ENCODE assay signal across 1 cellular context in the genomic region with DNA sequence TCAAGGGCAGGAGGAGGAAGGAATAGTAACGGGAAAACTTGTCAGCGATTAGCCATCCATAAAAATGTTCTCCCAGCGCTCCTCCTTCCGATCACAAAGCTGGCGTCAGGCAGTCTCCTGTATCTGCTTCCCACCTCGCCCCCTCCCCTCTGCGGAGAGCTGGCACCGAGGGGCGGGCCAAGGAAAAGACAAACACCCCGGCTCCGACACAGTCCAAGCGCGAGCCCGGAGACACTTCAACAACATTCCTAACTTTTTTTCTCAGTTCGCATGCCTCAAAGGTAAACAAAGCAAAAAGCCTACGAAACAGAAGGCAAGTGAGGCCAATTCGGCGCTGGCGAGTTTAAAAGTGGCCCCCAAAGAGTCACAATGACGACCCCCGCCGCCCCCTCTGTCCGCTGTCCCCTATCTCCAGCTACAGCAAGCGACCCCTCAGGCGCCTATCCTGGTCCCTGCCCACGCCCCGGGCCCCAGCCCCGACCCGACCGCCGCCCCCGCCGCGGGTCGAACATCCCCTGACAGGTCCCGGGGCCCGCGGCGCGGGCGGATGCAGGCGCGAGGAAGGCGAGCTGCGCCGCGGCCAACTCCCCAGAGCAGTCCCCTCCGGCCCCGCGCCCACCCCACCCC.
TF ChIP-seq lines count a peak whose summit lies in the region.

No MANE protein-coding gene starts in this region.

TF ChIP-seq in HepG2, 621 proteins besides CTCF, POLR2A, EP300 and RAD21 (continued from another document and continues in another):
- TF ChIP-seq PATZ1 (CRISPR knock-in tag; IDR thresholded peaks at IDR 0.05) (peak; percentile 53; the same call in 1 of the 2 replicates), RBM39 (IDR thresholded peaks at IDR 0.05; ENCODE audit: low read depth, low read length, poor library complexity, severe bottlenecking) (no peak), ZNF567 (CRISPR knock-in tag; IDR thresholded peaks at IDR 0.05; ENCODE audit: borderline replicate concordance) (no peak), ZNF20 (CRISPR knock-in tag; IDR thresholded peaks at IDR 0.05) (no peak), ZFP91 (CRISPR knock-in tag; IDR thresholded peaks at IDR 0.05; ENCODE audit: borderline replicate concordance) (no peak), ZNF143 (CRISPR knock-in tag; IDR thresholded peaks at IDR 0.05) (no peak), KAT7 (CRISPR knock-in tag; IDR thresholded peaks at IDR 0.05; ENCODE audit: borderline replicate concordance) (no peak), CAMTA2 (CRISPR knock-in tag; IDR thresholded peaks at IDR 0.05; ENCODE audit: borderline replicate concordance) (no peak), ZBTB3 (CRISPR knock-in tag; IDR thresholded peaks at IDR 0.05; ENCODE audit: borderline replicate concordance, low read depth) (no peak), DMTF1 (CRISPR knock-in tag; IDR thresholded peaks at IDR 0.05) (no peak), ZMYM3 (CRISPR knock-in tag; IDR thresholded peaks at IDR 0.05) (no peak), IRX3 (CRISPR knock-in tag; IDR thresholded peaks at IDR 0.05; ENCODE audit: borderline replicate concordance, low read depth) (no peak), SATB2 (CRISPR knock-in tag; IDR thresholded peaks at IDR 0.05) (no peak), ZSCAN29 (CRISPR knock-in tag; conservative IDR thresholded peaks at IDR 0.05) (no peak), ZFP36 (IDR thresholded peaks at IDR 0.05; ENCODE audit: borderline replicate concordance, low read depth, low read length, partially characterized antibody) (no peak), DBP (CRISPR knock-in tag; IDR thresholded peaks at IDR 0.05; ENCODE audit: not compliant biosample characterization) (no peak), NFE2 (CRISPR knock-in tag; IDR thresholded peaks at IDR 0.05) (no peak), TCF7L2 (IDR thresholded peaks at IDR 0.05; ENCODE audit: low read depth, low read length) (no peak), GMEB1 (CRISPR knock-in tag; IDR thresholded peaks at IDR 0.05; ENCODE audit: borderline replicate concordance) (no peak), HMG20A (CRISPR knock-in tag; IDR thresholded peaks at IDR 0.05; ENCODE audit: borderline replicate concordance) (no peak), NFKB2 (CRISPR knock-in tag; IDR thresholded peaks at IDR 0.05; ENCODE audit: borderline replicate concordance) (no peak; the same call in 1 of the 2 replicates), ZNF790 (CRISPR knock-in tag; IDR thresholded peaks at IDR 0.05; ENCODE audit: borderline replicate concordance) (no peak), SRSF1 (optimal IDR thresholded peaks at IDR 0.05; ENCODE audit: low read depth, low read length) (no peak), ZNF556 (CRISPR knock-in tag; IDR thresholded peaks at IDR 0.05; ENCODE audit: borderline replicate concordance) (no peak), NCOA2 (CRISPR knock-in tag; IDR thresholded peaks at IDR 0.05) (no peak), MAFF (IDR thresholded peaks at IDR 0.05; ENCODE audit: low read depth, low read length) (no peak), ZNF484 (CRISPR knock-in tag; IDR thresholded peaks at IDR 0.05; ENCODE audit: borderline replicate concordance, low read depth) (no peak), E2F2 (CRISPR knock-in tag; IDR thresholded peaks at IDR 0.05; ENCODE audit: borderline replicate concordance) (no peak), SP4 (CRISPR knock-in tag; IDR thresholded peaks at IDR 0.05) (peak; percentile 19; the same call in 1 of the 2 replicates), TOE1 (CRISPR knock-in tag; IDR thresholded peaks at IDR 0.05) (no peak), KDM5B (CRISPR knock-in tag; IDR thresholded peaks at IDR 0.05; ENCODE audit: borderline replicate concordance) (peak; percentile 22; the same call in 1 of the 2 replicates)
- TF ChIP-seq, protein P1, sequence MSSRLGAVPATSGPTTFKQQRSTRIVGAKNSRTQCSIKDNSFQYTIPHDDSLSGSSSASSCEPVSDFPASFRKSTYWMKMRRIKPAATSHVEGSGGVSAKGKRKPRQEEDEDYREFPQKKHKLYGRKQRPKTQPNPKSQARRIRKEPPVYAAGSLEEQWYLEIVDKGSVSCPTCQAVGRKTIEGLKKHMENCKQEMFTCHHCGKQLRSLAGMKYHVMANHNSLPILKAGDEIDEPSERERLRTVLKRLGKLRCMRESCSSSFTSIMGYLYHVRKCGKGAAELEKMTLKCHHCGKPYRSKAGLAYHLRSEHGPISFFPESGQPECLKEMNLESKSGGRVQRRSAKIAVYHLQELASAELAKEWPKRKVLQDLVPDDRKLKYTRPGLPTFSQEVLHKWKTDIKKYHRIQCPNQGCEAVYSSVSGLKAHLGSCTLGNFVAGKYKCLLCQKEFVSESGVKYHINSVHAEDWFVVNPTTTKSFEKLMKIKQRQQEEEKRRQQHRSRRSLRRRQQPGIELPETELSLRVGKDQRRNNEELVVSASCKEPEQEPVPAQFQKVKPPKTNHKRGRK (CRISPR knock-in tag; IDR thresholded peaks at IDR 0.05): no peak
- TF ChIP-seq, protein P2, sequence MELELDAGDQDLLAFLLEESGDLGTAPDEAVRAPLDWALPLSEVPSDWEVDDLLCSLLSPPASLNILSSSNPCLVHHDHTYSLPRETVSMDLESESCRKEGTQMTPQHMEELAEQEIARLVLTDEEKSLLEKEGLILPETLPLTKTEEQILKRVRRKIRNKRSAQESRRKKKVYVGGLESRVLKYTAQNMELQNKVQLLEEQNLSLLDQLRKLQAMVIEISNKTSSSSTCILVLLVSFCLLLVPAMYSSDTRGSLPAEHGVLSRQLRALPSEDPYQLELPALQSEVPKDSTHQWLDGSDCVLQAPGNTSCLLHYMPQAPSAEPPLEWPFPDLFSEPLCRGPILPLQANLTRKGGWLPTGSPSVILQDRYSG (CRISPR knock-in tag; IDR thresholded peaks at IDR 0.05): no peak
- TF ChIP-seq, protein P3, sequence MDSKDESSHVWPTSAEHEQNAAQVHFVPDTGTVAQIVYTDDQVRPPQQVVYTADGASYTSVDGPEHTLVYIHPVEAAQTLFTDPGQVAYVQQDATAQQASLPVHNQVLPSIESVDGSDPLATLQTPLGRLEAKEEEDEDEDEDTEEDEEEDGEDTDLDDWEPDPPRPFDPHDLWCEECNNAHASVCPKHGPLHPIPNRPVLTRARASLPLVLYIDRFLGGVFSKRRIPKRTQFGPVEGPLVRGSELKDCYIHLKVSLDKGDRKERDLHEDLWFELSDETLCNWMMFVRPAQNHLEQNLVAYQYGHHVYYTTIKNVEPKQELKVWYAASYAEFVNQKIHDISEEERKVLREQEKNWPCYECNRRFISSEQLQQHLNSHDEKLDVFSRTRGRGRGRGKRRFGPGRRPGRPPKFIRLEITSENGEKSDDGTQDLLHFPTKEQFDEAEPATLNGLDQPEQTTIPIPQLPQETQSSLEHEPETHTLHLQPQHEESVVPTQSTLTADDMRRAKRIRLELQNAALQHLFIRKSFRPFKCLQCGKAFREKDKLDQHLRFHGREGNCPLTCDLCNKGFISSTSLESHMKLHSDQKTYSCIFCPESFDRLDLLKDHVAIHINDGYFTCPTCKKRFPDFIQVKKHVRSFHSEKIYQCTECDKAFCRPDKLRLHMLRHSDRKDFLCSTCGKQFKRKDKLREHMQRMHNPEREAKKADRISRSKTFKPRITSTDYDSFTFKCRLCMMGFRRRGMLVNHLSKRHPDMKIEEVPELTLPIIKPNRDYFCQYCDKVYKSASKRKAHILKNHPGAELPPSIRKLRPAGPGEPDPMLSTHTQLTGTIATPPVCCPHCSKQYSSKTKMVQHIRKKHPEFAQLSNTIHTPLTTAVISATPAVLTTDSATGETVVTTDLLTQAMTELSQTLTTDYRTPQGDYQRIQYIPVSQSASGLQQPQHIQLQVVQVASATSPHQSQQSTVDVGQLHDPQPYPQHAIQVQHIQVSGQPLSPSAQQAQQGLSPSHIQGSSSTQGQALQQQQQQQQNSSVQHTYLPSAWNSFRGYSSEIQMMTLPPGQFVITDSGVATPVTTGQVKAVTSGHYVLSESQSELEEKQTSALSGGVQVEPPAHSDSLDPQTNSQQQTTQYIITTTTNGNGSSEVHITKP (CRISPR knock-in tag; IDR thresholded peaks at IDR 0.05; ENCODE audit: low read depth): no peak
- TF ChIP-seq, protein P4, sequence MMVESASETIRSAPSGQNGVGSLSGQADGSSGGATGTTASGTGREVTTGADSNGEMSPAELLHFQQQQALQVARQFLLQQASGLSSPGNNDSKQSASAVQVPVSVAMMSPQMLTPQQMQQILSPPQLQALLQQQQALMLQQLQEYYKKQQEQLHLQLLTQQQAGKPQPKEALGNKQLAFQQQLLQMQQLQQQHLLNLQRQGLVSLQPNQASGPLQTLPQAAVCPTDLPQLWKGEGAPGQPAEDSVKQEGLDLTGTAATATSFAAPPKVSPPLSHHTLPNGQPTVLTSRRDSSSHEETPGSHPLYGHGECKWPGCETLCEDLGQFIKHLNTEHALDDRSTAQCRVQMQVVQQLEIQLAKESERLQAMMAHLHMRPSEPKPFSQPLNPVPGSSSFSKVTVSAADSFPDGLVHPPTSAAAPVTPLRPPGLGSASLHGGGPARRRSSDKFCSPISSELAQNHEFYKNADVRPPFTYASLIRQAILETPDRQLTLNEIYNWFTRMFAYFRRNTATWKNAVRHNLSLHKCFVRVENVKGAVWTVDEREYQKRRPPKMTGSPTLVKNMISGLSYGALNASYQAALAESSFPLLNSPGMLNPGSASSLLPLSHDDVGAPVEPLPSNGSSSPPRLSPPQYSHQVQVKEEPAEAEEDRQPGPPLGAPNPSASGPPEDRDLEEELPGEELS (CRISPR knock-in tag; IDR thresholded peaks at IDR 0.05): peak; percentile 40; the same call in 1 of the 2 replicates
